Comparison of ENCODE assay signal across 9 cellular contexts in the genomic region with DNA sequence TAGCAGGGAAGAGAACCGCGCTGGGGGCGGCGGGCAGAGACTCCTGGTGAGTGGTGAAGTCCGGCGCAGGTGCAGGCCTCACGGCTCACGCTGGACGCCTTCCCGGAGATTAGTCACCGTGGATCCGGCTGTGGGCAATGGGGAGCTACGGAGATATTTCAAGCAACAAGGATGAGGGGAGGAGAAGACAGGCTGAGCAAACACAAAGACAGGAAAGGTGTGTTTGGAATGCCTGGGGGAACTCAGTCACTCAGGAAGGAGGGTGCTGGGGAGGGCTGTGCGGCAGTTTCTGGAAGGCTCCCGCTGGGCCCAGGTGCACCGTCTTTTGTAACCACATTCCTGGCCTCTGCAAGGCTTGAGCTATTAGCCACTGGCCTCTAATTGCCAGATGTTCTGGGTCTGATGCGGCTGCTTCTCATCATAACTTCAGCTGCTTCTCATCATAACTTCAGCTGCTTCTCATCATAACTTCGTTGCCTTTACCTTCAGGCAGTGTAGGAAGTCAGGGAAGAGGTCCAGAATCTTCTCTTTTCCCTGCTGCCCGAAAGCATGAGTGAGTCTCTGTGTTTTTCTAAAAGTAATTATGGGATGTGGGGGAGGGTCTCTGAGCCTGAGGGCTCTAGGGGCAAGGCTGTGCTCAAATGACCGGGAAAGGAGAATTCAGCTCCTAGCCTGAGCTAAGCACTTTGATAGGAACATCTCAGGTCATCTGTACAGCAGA.
DNase-seq lines count a peak whose midpoint lies in the region; ATAC-seq and TF ChIP-seq lines count a peak whose summit lies in the region.
"Had no signal": no experiment of that assay in that cellular context is flagged by ENCODE, and none has a peak within 500 bp of the region (broad histone marks: within the 10 kb centered on the region; RNA-seq: fewer than 3 reads in every experiment).

No MANE protein-coding gene starts in this region.

- peak overlapping the region; percentile 77 for H3K27ac ChIP-seq in epithelial cell of prostate

- no peak for ATAC-seq in GM21717 (IDR thresholded peaks at IDR 0.05; ENCODE audit: unreplicated experiment)

- peak; percentile 81 for DNase-seq in AG10803 (ENCODE audit: low read depth)
- DNase-seq in NCI-H1417 treated with DMSO at 0.1 percent for 48 hours (lab: John Stamatoyannopoulos, UW): peak; percentile 57
- DNase-seq in epithelial cell of prostate (ENCODE audit: low read depth, low spot score): peak; percentile 93
- DNase-seq in mesenteric fat pad (ENCODE audit: low spot score): peak; percentile 88
- DNase-seq in nucleus accumbens (lab: John Stamatoyannopoulos, UW): no peak
- no peak for DNase-seq in dedifferentiated amniotic fluid mesenchymal stem cell (ENCODE audit: extremely low spot score)
- DNase-seq in RKO (ENCODE audit: low spot score): no peak
- DNase-seq: activated naive CD4-positive, alpha-beta T cell treated with anti-CD3 and anti-CD28 coated beads for 36 hours had no signal

- no peak overlapping the region for H3K4me3 ChIP-seq in AG10803 (ENCODE audit: low read length)

- TF ChIP-seq CTCF in AG10803 (conservative IDR thresholded peaks at IDR 0.05; ENCODE audit: low read length): no peak

Comparison
In these comparisons a context has a peak if more than half of its experiments do, and no peak if none do; other contexts are left out.
1. DNase-seq: peak in AG10803 (single experiment), NCI-H1417 treated with DMSO at 0.1 percent for 48 hours (single experiment), epithelial cell of prostate (single experiment) and mesenteric fat pad (single experiment); none in nucleus accumbens (0 of 56), dedifferentiated amniotic fluid mesenchymal stem cell (single experiment) and RKO (single experiment).